36 cellular contexts compared by ENCODE assay signal in the genomic region with DNA sequence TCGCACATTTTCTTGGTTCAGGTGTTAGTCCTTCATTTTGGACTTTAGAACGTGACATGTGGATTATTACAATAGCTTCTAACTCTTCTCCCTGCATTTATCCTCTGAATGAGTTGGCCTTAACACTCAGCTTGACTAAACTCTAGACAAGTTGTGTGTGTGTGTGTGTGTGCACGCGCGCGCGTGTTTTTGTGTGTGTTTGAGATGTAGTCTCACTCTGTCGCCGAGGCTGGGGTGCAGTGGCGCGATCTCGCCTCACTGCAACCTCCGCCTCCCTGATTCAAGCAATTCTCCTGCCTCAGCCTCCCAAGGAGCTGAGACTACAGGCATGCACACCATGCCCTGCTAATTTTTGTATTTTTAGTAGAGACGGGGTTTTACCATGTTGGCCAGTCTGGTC. TPM values are rescaled to one million over a fixed set of nuclear protein-coding genes. Genes with fewer than 3 reads are reported as not detected.
"Had no signal": no experiment of that assay in that cellular context is flagged by ENCODE, and none has a peak within 500 bp of the region (broad histone marks: within the 10 kb centered on the region; RNA-seq: fewer than 3 reads in every experiment).

No MANE protein-coding gene starts in this region.

- H3K27ac ChIP-seq: adrenal gland, ascending aorta, body of pancreas, brain microvascular endothelial cell, breast epithelium, cardiac muscle cell had no signal

- H3K36me3 ChIP-seq: adrenal gland, ascending aorta, brain microvascular endothelial cell, breast epithelium, cardiac muscle cell had no signal

- H3K4me1 ChIP-seq: adrenal gland, ascending aorta, body of pancreas, breast epithelium had no signal

- H3K27me3 ChIP-seq: adrenal gland, ascending aorta, body of pancreas, brain microvascular endothelial cell, breast epithelium, cardiac muscle cell had no signal

- H3K4me3 ChIP-seq: adrenal gland, ascending aorta, body of pancreas, breast epithelium, cardiac muscle cell had no signal

- DNase-seq: activated effector memory CD4-positive, alpha-beta T cell treated with anti-CD3 and anti-CD28 coated beads, Interleukin-2, amount 50 U/mL, for 16 hours; activated effector memory CD4-positive, alpha-beta T cell treated with Interleukin-2 at 50 U/mL for 16 hours; activated gamma-delta T cell; activated gamma-delta T cell treated with Interleukin-2 at 50 U/mL for 16 hours; activated naive CD4-positive, alpha-beta T cell; activated naive CD4-positive, alpha-beta T cell treated with anti-CD3 and anti-CD28 coated beads for 36 hours; activated naive CD4-positive, alpha-beta T cell treated with anti-CD3 and anti-CD28 coated beads, Interleukin-2, amount 10 ng/mL, durations not matched to agents 7 days and 5 days; activated naive CD4-positive, alpha-beta T cell treated with anti-CD3 and anti-CD28 coated beads, Interleukin-2, amount 50 U/mL, for 16 hours; activated naive CD4-positive, alpha-beta T cell treated with Interleukin-2 at 50 U/mL for 16 hours; activated naive CD8-positive, alpha-beta T cell treated with anti-CD3 and anti-CD28 coated beads for 36 hours; activated naive CD8-positive, alpha-beta T cell treated with anti-CD3 and anti-CD28 coated beads, Interleukin-2, amount 10 ng/mL, durations not matched to agents 7 days and 5 days; activated naive CD8-positive, alpha-beta T cell treated with anti-CD3 and anti-CD28 coated beads, Interleukin-2, amount 50 U/mL, for 24 hours; activated T-cell treated with anti-CD3 and anti-CD28 coated beads, Interleukin-2, amount 50 U/mL, for 1 hour; activated T-cell treated with anti-CD3 and anti-CD28 coated beads, Interleukin-2, amount 50 U/mL, for 24 hours; activated T-cell treated with anti-CD3 and anti-CD28 coated beads, Interleukin-2, amount 50 U/mL, for 4 hours; activated T-cell treated with anti-CD3 and anti-CD28 coated beads, Interleukin-2, amount 50 U/mL, for 48 hours; activated T-cell treated with anti-CD3 and anti-CD28 coated beads, Interleukin-2, amount 50 U/mL, for 72 hours; adrenal gland; amniotic stem cell; amygdala; anterior cingulate cortex; body of pancreas; brain microvascular endothelial cell; caudate nucleus; central memory CD4-positive, alpha-beta T cell; cerebellar nuclear complex had no signal

- ATAC-seq: activated naive CD4-positive, alpha-beta T cell treated with anti-CD3 and anti-CD28 coated beads, Interleukin-2, amount 50 U/mL, for 72 hours; activated naive CD8-positive, alpha-beta T cell treated with anti-CD3 and anti-CD28 coated beads, Interleukin-2, amount 50 U/mL, for 24 hours; activated T-cell treated with anti-CD3 and anti-CD28 coated beads, Interleukin-2, amount 50 U/mL, for 4 hours; activated T-cell treated with anti-CD3 and anti-CD28 coated beads, Interleukin-2, amount 50 U/mL, for 72 hours; activated T-helper 17 cell treated with anti-CD3 and anti-CD28 coated beads, Interleukin-2, amount 50 U/mL, for 72 hours; body of pancreas had no signal

- H3K9me3 ChIP-seq: adrenal gland, ascending aorta, body of pancreas, breast epithelium had no signal

RNA-seq across cellular contexts. Expression of gene KCNA4, which starts 24.3 kb away (rescaled TPM):
- total RNA-seq: activated naive CD4-positive, alpha-beta T cell treated with anti-CD3 and anti-CD28 coated beads for 36 hours; activated naive CD4-positive, alpha-beta T cell treated with anti-CD3 and anti-CD28 coated beads, Interleukin-2, amount 50 U/mL, for 72 hours; activated naive CD8-positive, alpha-beta T cell treated with anti-CD3 and anti-CD28 coated beads for 36 hours; activated naive CD8-positive, alpha-beta T cell treated with anti-CD3 and anti-CD28 coated beads, Interleukin-2, amount 10 ng/mL, durations not matched to agents 7 days and 5 days; activated T-cell treated with anti-CD3 and anti-CD28 coated beads, Interleukin-2, amount 50 U/mL, for 4 hours; activated T-cell treated with anti-CD3 and anti-CD28 coated beads, Interleukin-2, amount 50 U/mL, for 72 hours; activated T-helper 1 cell treated with anti-CD3 and anti-CD28 coated beads, Interleukin-12 subunit alpha, Interleukin-12 subunit beta, Interleukin-2, Interleukin-4 antibody, amounts not matched to agents 30 ng/mL and 10 ng/mL and 1 ng/mL, durations not matched to agents 14 hours and 24 hours and 36 hours; activated T-helper 17 cell treated with anti-CD3 and anti-CD28 coated beads, Interleukin-2, amount 50 U/mL, for 72 hours; activated T-helper 2 cell treated with anti-CD3 and anti-CD28 coated beads, Interferon-gamma antibody, Interleukin-2, Interleukin-4, amounts not matched to agents 10 μg/mL and 5 μg/mL and 100 μg/mL, durations not matched to agents 14 hours and 24 hours and 36 hours; astrocyte; bronchial epithelial cell had no signal
- polyA plus RNA-seq: aorta had no signal
